ENCODE assay signal across 1 cellular context in genomic region chr20:44180814-44181213, GRCh38.
TF ChIP-seq lines count a peak whose summit lies in the region.

No MANE protein-coding gene starts in this region.

TF ChIP-seq in IMR-90, 13 proteins besides CTCF, POLR2A, EP300 and RAD21:
- TF ChIP-seq CEBPB (IDR thresholded peaks at IDR 0.05; ENCODE audit: low read depth, low read length) (no peak), MAZ (IDR thresholded peaks at IDR 0.05; ENCODE audit: borderline replicate concordance, low read depth, low read length) (no peak), MXI1 (IDR thresholded peaks at IDR 0.05; ENCODE audit: borderline replicate concordance, low read depth, low read length) (no peak), NFE2L2 (IDR thresholded peaks at IDR 0.05; ENCODE audit: low read depth, low read length) (no peak), USF2 (IDR thresholded peaks at IDR 0.05; ENCODE audit: low read depth, low read length) (no peak), BHLHE40 (IDR thresholded peaks at IDR 0.05; ENCODE audit: low read depth, low read length) (no peak), RFX5 (IDR thresholded peaks at IDR 0.05; ENCODE audit: low read depth, low read length) (no peak), SMC3 (IDR thresholded peaks at IDR 0.05; ENCODE audit: low read depth, low read length) (no peak), ELK1 (IDR thresholded peaks at IDR 0.05; ENCODE audit: borderline replicate concordance, low read depth, low read length) (no peak), RCOR1 (IDR thresholded peaks at IDR 0.05; ENCODE audit: insufficient replicate concordance, low read length) (no peak), CHD1 (IDR thresholded peaks at IDR 0.05; ENCODE audit: low read depth, low read length) (no peak), FOS (IDR thresholded peaks at IDR 0.05; ENCODE audit: low read depth, low read length) (no peak), MAFK (IDR thresholded peaks at IDR 0.05; ENCODE audit: low read depth, low read length) (no peak)
